In genomic region chr10:33204049-33204448, GRCh38 we compare ENCODE assay signal across 20 cellular contexts.
DNase-seq lines count a peak whose midpoint lies in the region; ATAC-seq and TF ChIP-seq lines count a peak whose summit lies in the region.
"Had no signal": no experiment of that assay in that cellular context is flagged by ENCODE, and none has a peak within 500 bp of the region (broad histone marks: within the 10 kb centered on the region; RNA-seq: fewer than 3 reads in every experiment).

No MANE protein-coding gene starts in this region.

- H3K4me3 ChIP-seq in body of pancreas (no peak overlapping the region), gastroesophageal sphincter (no peak overlapping the region), upper lobe of right lung (no peak overlapping the region), foreskin fibroblast (ENCODE audit: low read depth in 1 of 2, low read length in 2 of 2) (no peak overlapping the region)
- H3K4me3 ChIP-seq: SJSA1 had no signal

- H3K36me3 ChIP-seq in body of pancreas (replicated peaks in 1 of 2; ENCODE audit: insufficient read depth in 1 of 2, low read depth in 2 of 2), result peaks cover 0 to 2% of the 10 kb centered on the region in 2 donors
- peaks cover 4 to 77% of the 10 kb centered on the region in 2 donors for H3K36me3 ChIP-seq in gastroesophageal sphincter
- peaks cover 69% of the 10 kb centered on the region for H3K36me3 ChIP-seq in upper lobe of right lung

- DNase-seq in body of pancreas (peak in 3 of 4 donors; percentile 34 to 40 (median 40)), iris pigment epithelial cell (ENCODE audit: low read depth) (peak; percentile 38), upper lobe of right lung (no peak), foreskin fibroblast (no peak), GDM1 (lab: John Stamatoyannopoulos, UW) (no peak)
- DNase-seq in stimulated activated CD4-positive, alpha-beta T cell treated with anti-CD3 and anti-CD28 coated beads, Interleukin-2, amount 100 ng/mL, for 48 hours, result no peak
- DNase-seq: BE2C; Calu3; CD4-positive, alpha-beta T cell; H7; KBM-7; NCI-H1048; NCI-H1436 treated with DMSO at 0.1 percent for 48 hours; NCI-H2029 treated with DMSO at 0.1 percent for 48 hours; NCI-H510A; NCI-H774 had no signal

- no peak for TF ChIP-seq CTCF in body of pancreas (IDR thresholded peaks at IDR 0.05)
- TF ChIP-seq CTCF in gastroesophageal sphincter (IDR thresholded peaks at IDR 0.05), result no peak
- TF ChIP-seq CTCF in upper lobe of right lung (IDR thresholded peaks at IDR 0.05), result no peak
- no peak for TF ChIP-seq CTCF in foreskin fibroblast (IDR thresholded peaks at IDR 0.05; ENCODE audit: low read depth, low read length)

- ATAC-seq in body of pancreas (peak; percentile 78), gastroesophageal sphincter (peak; percentile 86), upper lobe of right lung (peak; percentile 54), HG03439 (IDR thresholded peaks at IDR 0.05; ENCODE audit: unreplicated experiment) (no peak)

- intact Hi-C loops in body of pancreas (cut with DNase I) (no loop called here), upper lobe of right lung (cut with DNase I) (no loop called here)

- no peak for TF ChIP-seq EP300 in gastroesophageal sphincter (IDR thresholded peaks at IDR 0.05)

- peaks cover 43% of the 10 kb centered on the region for H3K4me1 ChIP-seq in body of pancreas
- no peaks in the 10 kb centered on the region for H3K4me1 ChIP-seq in gastroesophageal sphincter
- peaks cover under 1% of the 10 kb centered on the region for H3K4me1 ChIP-seq in upper lobe of right lung
- H3K4me1 ChIP-seq: SJSA1 had no signal

- H3K9me3 ChIP-seq in body of pancreas (no peaks in the 10 kb centered on the region), gastroesophageal sphincter (no peaks in the 10 kb centered on the region), upper lobe of right lung (no peaks in the 10 kb centered on the region)
- H3K9me3 ChIP-seq: BE2C, SJSA1 had no signal

- no peaks in the 10 kb centered on the region for H3K27me3 ChIP-seq in body of pancreas
- H3K27me3 ChIP-seq in gastroesophageal sphincter, result no peaks in the 10 kb centered on the region
- no peaks in the 10 kb centered on the region for H3K27me3 ChIP-seq in upper lobe of right lung
- H3K27me3 ChIP-seq: BE2C, SJSA1 had no signal

- H3K27ac ChIP-seq in body of pancreas, result peak overlapping the region in 2 of 4 donors; percentile 40 to 48
- H3K27ac ChIP-seq in gastroesophageal sphincter, result no peak overlapping the region
- no peak overlapping the region for H3K27ac ChIP-seq in upper lobe of right lung
- H3K27ac ChIP-seq: RWPE1, SJSA1 had no signal

- 6 to 25% methylated on average over 6 of the region's 6 CpGs for WGBS in body of pancreas, 2 donors
- 36 to 56% methylated on average over 1 to 6 of the region's 6 CpGs for WGBS in gastroesophageal sphincter (ENCODE audit: low coverage in 1 of 2), 2 donors

- TF ChIP-seq POLR2A in body of pancreas (IDR thresholded peaks at IDR 0.05) (no peak), gastroesophageal sphincter (IDR thresholded peaks at IDR 0.05) (no peak)

Comparison
In these comparisons a context has a peak if more than half of its experiments do, and no peak if none do; other contexts are left out.
1. DNase-seq: peak in body of pancreas (3 of 4) and iris pigment epithelial cell (single experiment); none in upper lobe of right lung (single experiment), stimulated activated CD4-positive, alpha-beta T cell treated with anti-CD3 and anti-CD28 coated beads, Interleukin-2, amount 100 ng/mL, for 48 hours (0 of 2), foreskin fibroblast (0 of 2) and GDM1 (single experiment).